ENCODE assay signal across 16 cellular contexts in the genomic region with DNA sequence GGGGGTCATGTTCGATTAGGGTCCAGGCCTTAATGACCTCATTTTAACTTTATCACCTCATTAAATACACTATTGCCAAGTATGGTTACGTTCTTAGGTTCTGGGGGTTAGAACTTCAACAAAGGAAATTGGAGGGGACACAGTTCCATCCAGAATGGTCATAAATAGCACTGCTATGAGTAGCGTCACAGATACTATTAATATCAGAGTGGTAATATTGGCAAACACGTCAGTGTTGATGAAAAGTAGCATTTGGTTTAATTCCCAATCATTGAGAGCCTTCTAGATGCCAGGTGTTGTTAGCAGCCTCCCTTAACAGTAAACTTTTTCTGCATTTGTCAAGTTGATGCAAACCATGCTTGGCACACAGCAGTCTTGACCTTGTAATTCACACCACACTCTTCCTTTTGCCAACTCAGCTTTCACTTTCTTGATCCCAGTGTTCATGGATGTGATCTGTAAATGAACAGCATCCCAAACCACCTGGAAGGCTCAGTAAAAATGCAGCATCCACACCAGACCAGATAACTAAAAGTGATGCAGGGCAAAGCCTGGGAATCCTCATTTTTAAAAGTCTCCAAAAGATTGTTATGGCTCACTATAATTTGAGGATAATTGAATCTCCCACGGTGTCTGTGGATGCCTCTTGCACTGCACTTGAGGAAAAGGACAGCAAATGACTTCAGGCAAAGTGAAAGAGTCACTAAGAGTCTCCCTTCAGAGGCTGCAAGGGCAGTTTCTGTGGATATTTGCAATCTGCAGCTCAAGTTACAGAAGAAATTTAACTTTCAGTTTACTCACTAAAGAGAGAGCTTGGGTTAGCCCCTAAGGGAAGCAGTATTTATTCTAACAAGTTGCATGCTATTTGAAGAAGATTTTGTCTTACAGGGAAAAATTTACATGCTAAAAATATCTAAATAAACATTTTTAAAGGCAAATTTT.
DNase-seq lines count a peak whose midpoint lies in the region; TF ChIP-seq lines count a peak whose summit lies in the region.
"Had no signal": no experiment of that assay in that cellular context is flagged by ENCODE, and none has a peak within 500 bp of the region (broad histone marks: within the 10 kb centered on the region; RNA-seq: fewer than 3 reads in every experiment).

No MANE protein-coding gene starts in this region.

- no peak overlapping the region for H2BK15ac ChIP-seq in neuronal stem cell (ENCODE audit: low read length)

- CTCF ChIA-PET in GM10248 (lab: Yijun Ruan, JAX) = interaction anchor here (1.3 kb wide), 1 partner anchor 10 kb away, joined by 3 read pairs; no protein-coding TSS in a partner anchor

- POLR2A ChIA-PET in GM10248 (lab: Yijun Ruan, JAX) = no interaction called here

- no peak overlapping the region for H3K14ac ChIP-seq in neuronal stem cell (ENCODE audit: low read length)

- H4K8ac ChIP-seq in neuronal stem cell (ENCODE audit: low read depth, low read length) = no peak overlapping the region

- H3K9me3 ChIP-seq in breast epithelium (no peaks in the 10 kb centered on the region), neuronal stem cell (replicated peaks in 1 of 2; ENCODE audit: control insufficient read depth in 2 of 2, insufficient read depth in 1 of 2, low read depth in 1 of 2, low read length in 2 of 2) (peaks cover 0 to 5% of the 10 kb centered on the region in 2 donors)

- H3K4me2 ChIP-seq in neuronal stem cell (ENCODE audit: insufficient read depth, low read length, poor library complexity, severe bottlenecking) = no peak overlapping the region
- H3K4me2 ChIP-seq: BLaER1 had no signal

- H2BK120ac ChIP-seq in neuronal stem cell (ENCODE audit: low read depth, low read length) = no peak overlapping the region

- no CpG with 5 or more reads among the region's 5 CpGs for WGBS in neuronal stem cell (ENCODE audit: extremely low coverage in 2 of 2, insufficient read length in 2 of 2, insufficient replicate concordance in 1 of 2), 2 donors

- H2BK5ac ChIP-seq in neuronal stem cell (ENCODE audit: low read length) = no peak overlapping the region

- H3K27ac ChIP-seq in breast epithelium (no peak overlapping the region), neuronal stem cell (replicated peaks; ENCODE audit: low read length) (no peak overlapping the region)
- H3K27ac ChIP-seq: BLaER1 had no signal

- no peaks in the 10 kb centered on the region for H3K27me3 ChIP-seq in breast epithelium
- H3K27me3 ChIP-seq in neuronal stem cell (ENCODE audit: control insufficient read depth in 3 of 3, insufficient read depth in 3 of 3, low read depth in 1 of 3, low read length in 3 of 3) = no peaks in the 10 kb centered on the region
- H3K27me3 ChIP-seq: BLaER1 had no signal

- in situ Hi-C loops in T47D (cut with HindIII; ENCODE audit: low pct_unique_long_range_greater_than_20kb, low sequenced_read_pairs) = no loop called here

- H3K79me1 ChIP-seq in neuronal stem cell (ENCODE audit: low read depth, low read length) = no peaks in the 10 kb centered on the region

- H3K4me3 ChIP-seq in breast epithelium = no peak overlapping the region
- H3K4me3 ChIP-seq in neuronal stem cell (ENCODE audit: low read length in 2 of 2) = no peak overlapping the region
- H3K4me3 ChIP-seq: BLaER1, K562 had no signal

- no peak overlapping the region for H3K4ac ChIP-seq in neuronal stem cell (ENCODE audit: low read length)

- no peak overlapping the region for H2BK12ac ChIP-seq in neuronal stem cell (ENCODE audit: low read length)

- H3K36me3 ChIP-seq in breast epithelium (no peaks in the 10 kb centered on the region), neuronal stem cell (replicated peaks in 1 of 2; ENCODE audit: control insufficient read depth in 2 of 2, insufficient read depth in 2 of 2, low read length in 2 of 2) (no peaks in the 10 kb centered on the region)
- H3K36me3 ChIP-seq: BLaER1 had no signal

- H3K18ac ChIP-seq in neuronal stem cell (ENCODE audit: low read length) = no peak overlapping the region

- no peak overlapping the region for H4K91ac ChIP-seq in neuronal stem cell (ENCODE audit: low read depth, low read length, poor library complexity)

- no peak overlapping the region for H3K9ac ChIP-seq in neuronal stem cell (ENCODE audit: low read depth, low read length, poor library complexity)
- H3K9ac ChIP-seq: BLaER1 had no signal

- TF ChIP-seq POLR2A in breast epithelium (IDR thresholded peaks at IDR 0.05) = no peak

- peak; percentile 2 to 78 for DNase-seq in T47D (ENCODE audit: low read depth in 1 of 2, low spot score in 1 of 2)
- DNase-seq in breast epithelium (ENCODE audit: low spot score in 2 of 2) = no peak
- DNase-seq in NCI-H69 (lab: John Stamatoyannopoulos, UW) = peak; percentile 62
- peak; percentile 6 for DNase-seq in fibroblast of peridontal ligament (ENCODE audit: extremely low read depth)
- no peak for DNase-seq in neuronal stem cell (ENCODE audit: low spot score)
- DNase-seq in activated naive CD4-positive, alpha-beta T cell treated with anti-CD3 and anti-CD28 coated beads, Interleukin-2, amount 50 U/mL, for 16 hours = no peak
- DNase-seq in stimulated activated CD4-positive, alpha-beta T cell treated with anti-CD3 and anti-CD28 coated beads, Interleukin-2, amount 100 ng/mL, for 24 hours = no peak
- no peak for DNase-seq in GM10248 (ENCODE audit: extremely low spot score)
- DNase-seq: CD4-positive, alpha-beta memory T cell; DMS153; EL; NCI-H1105 treated with DMSO at 0.1 percent for 48 hours; NCI-H187 treated with DMSO at 0.1 percent for 48 hours; RPMI8226 had no signal

- no peak overlapping the region for H2AK5ac ChIP-seq in neuronal stem cell (ENCODE audit: low read depth, low read length)

- H3K4me1 ChIP-seq in breast epithelium (no peaks in the 10 kb centered on the region), neuronal stem cell (ENCODE audit: control insufficient read depth in 2 of 2, insufficient read depth in 1 of 2, low read depth in 1 of 2, low read length in 2 of 2) (peaks cover 0 to 2% of the 10 kb centered on the region in 2 donors)
- H3K4me1 ChIP-seq: BLaER1 had no signal

- TF ChIP-seq CTCF in breast epithelium (IDR thresholded peaks at IDR 0.05) = no peak
- no peak for TF ChIP-seq CTCF in GM10248 (IDR thresholded peaks at IDR 0.05; ENCODE audit: control extremely low read depth, extremely low read depth, low read depth, missing control alignments)

- H2AFZ ChIP-seq in neuronal stem cell (ENCODE audit: low read length) = peak overlapping the region; percentile 11

- intact Hi-C loops in breast epithelium (cut with DNase I; ENCODE audit: low total_unique reads) = no loop called here

- no peak overlapping the region for H3K23ac ChIP-seq in neuronal stem cell (ENCODE audit: low read depth, low read length, poor library complexity)

Comparison
In these comparisons a context has a peak if more than half of its experiments do, and no peak if none do; other contexts are left out.
1. DNase-seq: peak in T47D (2 of 2), NCI-H69 (single experiment) and fibroblast of peridontal ligament (single experiment); none in breast epithelium (0 of 2), neuronal stem cell (single experiment), activated naive CD4-positive, alpha-beta T cell treated with anti-CD3 and anti-CD28 coated beads, Interleukin-2, amount 50 U/mL, for 16 hours (single experiment), stimulated activated CD4-positive, alpha-beta T cell treated with anti-CD3 and anti-CD28 coated beads, Interleukin-2, amount 100 ng/mL, for 24 hours (0 of 2) and GM10248 (single experiment).